24 cellular contexts compared by ENCODE assay signal in genomic region chr6:165654144-165654543, GRCh38.
"Had no signal": no experiment of that assay in that cellular context is flagged by ENCODE, and none has a peak within 500 bp of the region (broad histone marks: within the 10 kb centered on the region; RNA-seq: fewer than 3 reads in every experiment).

No MANE protein-coding gene starts in this region.

- H3K9me3 ChIP-seq: stomach, suprapubic skin, testis, thoracic aorta, thyroid gland, tibial artery, tibial nerve, transverse colon, upper lobe of left lung, upper lobe of right lung, uterus, vagina had no signal

- H3K27me3 ChIP-seq: testis, thyroid gland, upper lobe of left lung, upper lobe of right lung, uterus, vagina had no signal

- H3K4me1 ChIP-seq: stomach, suprapubic skin, testis, tibial artery, transverse colon, upper lobe of left lung, upper lobe of right lung had no signal

- H3K36me3 ChIP-seq: stomach, suprapubic skin, thoracic aorta, thyroid gland, tibial artery, tibial nerve, transverse colon, upper lobe of left lung, upper lobe of right lung, uterus, vagina had no signal

- H3K4me3 ChIP-seq: stomach, suprapubic skin, testis, thoracic aorta, thyroid gland, tibial artery, tibial nerve, transverse colon, upper lobe of left lung, upper lobe of right lung, uterus, vagina had no signal

- DNase-seq: stimulated activated CD4-positive, alpha-beta T cell treated with anti-CD3 and anti-CD28 coated beads, Interleukin-2, amount 100 ng/mL, for 48 hours; stimulated activated CD4-positive, alpha-beta T cell treated with anti-CD3 and anti-CD28 coated beads, Interleukin-4, amount 100 ng/mL, for 1 hour; stimulated activated CD4-positive, alpha-beta T cell treated with anti-CD3 and anti-CD28 coated beads, Interleukin-4, amount 100 ng/mL, for 24 hours; stimulated activated CD4-positive, alpha-beta T cell treated with anti-CD3 and anti-CD28 coated beads, Interleukin-4, amount 100 ng/mL, for 4 hours; stimulated activated CD8-positive, alpha-beta memory T cell treated with anti-CD3 and anti-CD28 coated beads, Interleukin-4, amount 100 ng/mL, for 48 hours; stimulated activated naive B cell treated with anti-CD40 and anti-IgM and Interleukin-4, amounts not matched to agents 10 μg/mL and 1 μg/mL and 100 μg/mL, for 72 hours; stimulated activated naive CD4-positive, alpha-beta T cell; stimulated activated naive CD4-positive, alpha-beta T cell treated with Interleukin-2 at 50 U/mL for 16 hours; stimulated activated naive CD8-positive, alpha-beta T cell treated with anti-CD3 and anti-CD28 coated beads, Interleukin-15, amount 100 ng/mL, for 72 hours; stimulated activated naive CD8-positive, alpha-beta T cell treated with anti-CD3 and anti-CD28 coated beads, Interleukin-15, Interleukin-2, amounts not matched to agents 100 U/mL and 50 U/mL, for 24 hours; stomach; substantia nigra; testis; thyroid gland; tibial artery; transverse colon; trophoblast cell; upper lobe of right lung; uterus had no signal

- H3K27ac ChIP-seq: stomach, suprapubic skin, testis, thoracic aorta, thyroid gland, tibial artery, tibial nerve, transverse colon, upper lobe of left lung, upper lobe of right lung, uterus, vagina had no signal
